In genomic region chr5:14220642-14221041, GRCh38 we compare ENCODE assay signal across 1 cellular context.
TF ChIP-seq lines count a peak whose summit lies in the region.

No MANE protein-coding gene starts in this region.

TF ChIP-seq in IMR-90, 13 proteins besides CTCF, POLR2A, EP300 and RAD21:
- no peak for TF ChIP-seq NFE2L2 (IDR thresholded peaks at IDR 0.05; ENCODE audit: low read depth, low read length)
- no peak for TF ChIP-seq RFX5 (IDR thresholded peaks at IDR 0.05; ENCODE audit: low read depth, low read length)
- TF ChIP-seq MXI1 (IDR thresholded peaks at IDR 0.05; ENCODE audit: borderline replicate concordance, low read depth, low read length) = no peak
- TF ChIP-seq BHLHE40 (IDR thresholded peaks at IDR 0.05; ENCODE audit: low read depth, low read length) = no peak
- TF ChIP-seq SMC3 (IDR thresholded peaks at IDR 0.05; ENCODE audit: low read depth, low read length) = no peak
- no peak for TF ChIP-seq ELK1 (IDR thresholded peaks at IDR 0.05; ENCODE audit: borderline replicate concordance, low read depth, low read length)
- TF ChIP-seq CEBPB (IDR thresholded peaks at IDR 0.05; ENCODE audit: low read depth, low read length) = no peak
- TF ChIP-seq MAFK (IDR thresholded peaks at IDR 0.05; ENCODE audit: low read depth, low read length) = no peak
- TF ChIP-seq RCOR1 (IDR thresholded peaks at IDR 0.05; ENCODE audit: insufficient replicate concordance, low read length) = no peak
- TF ChIP-seq FOS (IDR thresholded peaks at IDR 0.05; ENCODE audit: low read depth, low read length) = no peak
- no peak for TF ChIP-seq CHD1 (IDR thresholded peaks at IDR 0.05; ENCODE audit: low read depth, low read length)
- no peak for TF ChIP-seq USF2 (IDR thresholded peaks at IDR 0.05; ENCODE audit: low read depth, low read length)
- TF ChIP-seq MAZ (IDR thresholded peaks at IDR 0.05; ENCODE audit: borderline replicate concordance, low read depth, low read length) = no peak
